In genomic region chr2:152676461-152676860, GRCh38 we compare ENCODE assay signal across 2 cellular contexts.
TF ChIP-seq lines count a peak whose summit lies in the region.

No MANE protein-coding gene starts in this region.

TF ChIP-seq in SK-N-SH treated with all-trans-retinoic acid at 6 μM for 48 hours, 23 proteins besides CTCF, POLR2A, EP300 and RAD21 (continued from another document):
- TF ChIP-seq CREB5 (CRISPR knock-in tag; IDR thresholded peaks at IDR 0.05; ENCODE audit: low read depth) (no peak), GLIS3 (CRISPR knock-in tag; IDR thresholded peaks at IDR 0.05) (no peak), POU6F1 (CRISPR knock-in tag; IDR thresholded peaks at IDR 0.05; ENCODE audit: borderline replicate concordance, low read depth) (no peak)
TF ChIP-seq in SK-N-SH treated with all-trans-retinoic acid at 6 μM for 48 hours: peak in this region for 0.

TF ChIP-seq in SK-N-SH, 30 proteins besides CTCF, POLR2A, EP300 and RAD21 (continued from another document):
- no peak for TF ChIP-seq POLR2AphosphoS5 (IDR thresholded peaks at IDR 0.05; ENCODE audit: low read depth, low read length)
